In genomic region chr10:79098596-79099015, GRCh38 we compare ENCODE assay signal across 10 cellular contexts. TPM values are rescaled to one million over a fixed set of nuclear protein-coding genes. Genes with fewer than 3 reads are reported as not detected.
DNase-seq lines count a peak whose midpoint lies in the region; ATAC-seq lines count a peak whose summit lies in the region.
"Had no signal": no experiment of that assay in that cellular context is flagged by ENCODE, and none has a peak within 500 bp of the region (broad histone marks: within the 10 kb centered on the region; RNA-seq: fewer than 3 reads in every experiment).

No MANE protein-coding gene starts in this region.

- no peak overlapping the region for H3K4ac ChIP-seq in neuronal stem cell (ENCODE audit: low read length)

- no peak overlapping the region for H3K23ac ChIP-seq in neuronal stem cell (ENCODE audit: low read depth, low read length, poor library complexity)

- peaks cover 28% of the 10 kb centered on the region for H3K79me1 ChIP-seq in neuronal stem cell (ENCODE audit: low read depth, low read length)

- H4K8ac ChIP-seq in neuronal stem cell (ENCODE audit: low read depth, low read length): no peak overlapping the region

- H3K9ac ChIP-seq in neuronal stem cell (ENCODE audit: low read depth, low read length, poor library complexity): peak overlapping the region; percentile 60

- WGBS in neuronal stem cell (ENCODE audit: extremely low coverage in 2 of 2, insufficient read length in 2 of 2, insufficient replicate concordance in 1 of 2), 2 donors: no CpG with 5 or more reads among the region's 10 CpGs

- H3K18ac ChIP-seq in neuronal stem cell (ENCODE audit: low read length): peak overlapping the region; percentile 20

- H2AK5ac ChIP-seq in neuronal stem cell (ENCODE audit: low read depth, low read length): no peak overlapping the region

- H2BK120ac ChIP-seq in neuronal stem cell (ENCODE audit: low read depth, low read length): no peak overlapping the region

- no peak overlapping the region for H3K27ac ChIP-seq in neuronal stem cell (replicated peaks; ENCODE audit: low read length)

- H2AFZ ChIP-seq in neuronal stem cell (ENCODE audit: low read length): no peak overlapping the region

- H3K14ac ChIP-seq in neuronal stem cell (ENCODE audit: low read length): no peak overlapping the region

- H3K27me3 ChIP-seq in neuronal stem cell (ENCODE audit: control insufficient read depth in 3 of 3, insufficient read depth in 3 of 3, low read depth in 1 of 3, low read length in 3 of 3): no peaks in the 10 kb centered on the region

- DNase-seq in neuronal stem cell (ENCODE audit: low spot score) (no peak), NCI-H2227 treated with DMSO at 0.1 percent for 48 hours (lab: John Stamatoyannopoulos, UW) (no peak), amniotic stem cell (lab: John Stamatoyannopoulos, UW) (no peak), AML-193 (lab: John Stamatoyannopoulos, UW) (no peak), NOMO-1 (lab: John Stamatoyannopoulos, UW; ENCODE audit: unreplicated experiment in 2 of 2) (no peak)
- DNase-seq: activated gamma-delta T cell; stimulated activated CD4-positive, alpha-beta T cell treated with anti-CD3 and anti-CD28 coated beads, Interleukin-2, amount 100 ng/mL, for 24 hours had no signal

- H4K91ac ChIP-seq in neuronal stem cell (ENCODE audit: low read depth, low read length, poor library complexity): no peak overlapping the region

- H3K4me3 ChIP-seq in neuronal stem cell (ENCODE audit: low read length in 2 of 2): no peak overlapping the region

- no peak overlapping the region for H2BK15ac ChIP-seq in neuronal stem cell (ENCODE audit: low read length)

- H2BK5ac ChIP-seq in neuronal stem cell (ENCODE audit: low read length): no peak overlapping the region

- peak; percentile 92 for ATAC-seq in GM18868 (IDR thresholded peaks at IDR 0.05; ENCODE audit: unreplicated experiment)
- ATAC-seq in GM21786 (IDR thresholded peaks at IDR 0.05; ENCODE audit: unreplicated experiment): peak; percentile 80
- ATAC-seq in HG03457 (IDR thresholded peaks at IDR 0.05; ENCODE audit: unreplicated experiment): peak; percentile 66

- no peak overlapping the region for H2BK12ac ChIP-seq in neuronal stem cell (ENCODE audit: low read length)

- peaks cover 13 to 19% of the 10 kb centered on the region in 2 donors for H3K4me1 ChIP-seq in neuronal stem cell (ENCODE audit: control insufficient read depth in 2 of 2, insufficient read depth in 1 of 2, low read depth in 1 of 2, low read length in 2 of 2)

- H3K4me2 ChIP-seq in neuronal stem cell (ENCODE audit: insufficient read depth, low read length, poor library complexity, severe bottlenecking): no peak overlapping the region

- no peaks in the 10 kb centered on the region for H3K9me3 ChIP-seq in neuronal stem cell (replicated peaks in 1 of 2; ENCODE audit: control insufficient read depth in 2 of 2, insufficient read depth in 1 of 2, low read depth in 1 of 2, low read length in 2 of 2)

- peaks cover 2 to 25% of the 10 kb centered on the region in 2 donors for H3K36me3 ChIP-seq in neuronal stem cell (replicated peaks in 1 of 2; ENCODE audit: control insufficient read depth in 2 of 2, insufficient read depth in 2 of 2, low read length in 2 of 2)

RNA-seq across cellular contexts. Expression of gene ZMIZ1, which starts 29.8 kb away (rescaled TPM):
- polyA plus RNA-seq in neuronal stem cell (2013, experiment 1 of 2): 21.6 TPM
- polyA plus RNA-seq in neuronal stem cell (2013, experiment 2 of 2): 24.3 TPM
